In genomic region chr10:78933828-78934227, GRCh38 we compare ENCODE assay signal across 16 cellular contexts.
A peak's percentile ranks its signal among the peaks of the same experiment; 100 is the strongest.
DNase-seq lines count a peak whose midpoint lies in the region; ATAC-seq, FAIRE-seq and TF ChIP-seq lines count a peak whose summit lies in the region.
"Had no signal": no experiment of that assay in that cellular context is flagged by ENCODE, and none has a peak within 500 bp of the region (broad histone marks: within the 10 kb centered on the region; RNA-seq: fewer than 3 reads in every experiment).

No MANE protein-coding gene starts in this region.

- FAIRE-seq in H1 (lab: Jason Lieb, UNC): no peak
- FAIRE-seq: A204.1, G401.6, GM12892 had no signal

- no peaks in the 10 kb centered on the region for H3K9me2 ChIP-seq in HCT116 (ENCODE audit: insufficient read depth)

- H2AFZ ChIP-seq in HCT116 (ENCODE audit: low read depth, low read length, poor library complexity, severe bottlenecking) (no peak overlapping the region), H1 (ENCODE audit: low read length) (no peak overlapping the region)
- H2AFZ ChIP-seq: GM23338 had no signal

- RAD21 ChIA-PET in HCT116 (lab: Charles Lee; ENCODE audit: low non-redundant PET in 1 of 2, low total read pairs in 2 of 2, uncharacterized antibody in 2 of 2, unreplicated experiment in 2 of 2): no interaction called here

- H4K8ac ChIP-seq in H1 (ENCODE audit: extremely low read depth, insufficient read depth, low read length): no peak overlapping the region

- H2BK5ac ChIP-seq in H1 (ENCODE audit: low read depth, low read length): no peak overlapping the region

- H3K23me2 ChIP-seq in H1 (ENCODE audit: low read depth, low read length): no peaks in the 10 kb centered on the region

- H2AK5ac ChIP-seq in H1 (ENCODE audit: low read depth, low read length): no peak overlapping the region

- no peak for TF ChIP-seq POLR2A in HCT116 (IDR thresholded peaks at IDR 0.05; ENCODE audit: borderline replicate concordance, extremely low read depth, insufficient read depth, insufficient read length)
- TF ChIP-seq POLR2A in H1 (IDR thresholded peaks at IDR 0.05; ENCODE audit: control extremely low read depth in 1 of 2, low read depth in 2 of 2, low read length in 2 of 2): no peak
- no peak for TF ChIP-seq POLR2A in breast epithelium (IDR thresholded peaks at IDR 0.05)

- peaks cover 9 to 51% of the 10 kb centered on the region in 2 experiments for H3K4me1 ChIP-seq in HCT116 (ENCODE audit: control insufficient read depth in 1 of 2, insufficient read depth in 2 of 2, low read length in 2 of 2)
- peaks cover 2 to 15% (median 7%) of the 10 kb centered on the region in 4 experiments; a peak in 5 of 7 replicates for H3K4me1 ChIP-seq in H1 (replicated peaks in 1 of 4; ENCODE audit: control insufficient read depth in 3 of 4, insufficient read depth in 4 of 4, low read length in 3 of 4)
- peaks cover 56% of the 10 kb centered on the region for H3K4me1 ChIP-seq in lower lobe of right lung
- peaks cover 38% of the 10 kb centered on the region for H3K4me1 ChIP-seq in upper lobe of right lung
- no peaks in the 10 kb centered on the region for H3K4me1 ChIP-seq in breast epithelium

- no peak overlapping the region for H3K14ac ChIP-seq in H1 (ENCODE audit: insufficient read length)

- 0 out of 2 replicates have a peak overlapping the region, but pooled peaks have one; percentile 12 for H2BK15ac ChIP-seq in H1 (ENCODE audit: low read length)

- no peaks in the 10 kb centered on the region for H3K79me2 ChIP-seq in HCT116 (ENCODE audit: insufficient read depth, low read length)
- H3K79me2 ChIP-seq in H1 (ENCODE audit: control insufficient read depth in 1 of 2, insufficient read depth in 2 of 2, low read length in 2 of 2): no peaks in the 10 kb centered on the region

- POLR2A ChIA-PET in HCT116 (lab: Charles Lee): no interaction called here
- POLR2A ChIA-PET in H1 (lab: Charles Lee; ENCODE audit: partially characterized antibody): interaction anchor here (0.7 kb wide), 1 partner anchor 12 kb away, joined by 3 read pairs; no protein-coding TSS in a partner anchor

- H3K36me3 ChIP-seq in HCT116 (ENCODE audit: control insufficient read depth in 1 of 2, insufficient read depth in 2 of 2, low read length in 2 of 2) (no peaks in the 10 kb centered on the region), H1 (ENCODE audit: control insufficient read depth in 2 of 4, insufficient read depth in 4 of 4, low read length in 3 of 4) (no peaks in the 10 kb centered on the region), lower lobe of right lung (no peaks in the 10 kb centered on the region), upper lobe of right lung (no peaks in the 10 kb centered on the region), breast epithelium (no peaks in the 10 kb centered on the region)

- no peak overlapping the region for H2BK20ac ChIP-seq in H1 (ENCODE audit: low read length)

- intact Hi-C loops in HCT116 (cut with micrococcal nuclease): no loop called here
- intact Hi-C loops in lower lobe of right lung (cut with DNase I): no loop called here
- intact Hi-C loops in upper lobe of right lung (cut with DNase I): no loop called here
- intact Hi-C loops in breast epithelium (cut with DNase I; ENCODE audit: low total_unique reads): no loop called here

- no peak overlapping the region for H3K4ac ChIP-seq in H1 (replicated peaks; ENCODE audit: insufficient read length, low read depth, low read length)

- no peak overlapping the region for H3K27ac ChIP-seq in HCT116 (ENCODE audit: low read depth, low read length)
- no peak overlapping the region for H3K27ac ChIP-seq in H1 (ENCODE audit: low read depth, low read length)
- H3K27ac ChIP-seq in lower lobe of right lung: peak overlapping the region; percentile 46
- H3K27ac ChIP-seq in upper lobe of right lung: no peak overlapping the region
- no peak overlapping the region for H3K27ac ChIP-seq in breast epithelium

- no peak overlapping the region for H3K4me3 ChIP-seq in HCT116 (replicated peaks in 1 of 2; ENCODE audit: low read depth in 1 of 2, low read length in 2 of 2)
- no peak overlapping the region for H3K4me3 ChIP-seq in H1 (ENCODE audit: extremely low read depth in 1 of 4, insufficient read depth in 2 of 4, low read depth in 3 of 4, low read length in 4 of 4)
- no peak overlapping the region for H3K4me3 ChIP-seq in lower lobe of right lung
- no peak overlapping the region for H3K4me3 ChIP-seq in upper lobe of right lung
- H3K4me3 ChIP-seq in breast epithelium: no peak overlapping the region
- H3K4me3 ChIP-seq: GM23338, K562 had no signal

- WGBS in H1 (ENCODE audit: extremely low coverage in 1 of 2, insufficient coverage in 1 of 2, insufficient read length in 1 of 2, insufficient replicate concordance in 2 of 2, low coverage in 1 of 2, low lambda C conversion rate in 2 of 2, missing lambda C conversion rate in 1 of 2), 2 experiments: 97% methylated on average over 7 of the region's 7 CpGs; no CpG with 5 or more reads in 1 of the 2 experiments

- H3K9ac ChIP-seq in HCT116 (ENCODE audit: low read length) (no peak overlapping the region), H1 (replicated peaks in 1 of 4; ENCODE audit: extremely low read depth in 1 of 4, low read depth in 3 of 4, low read length in 3 of 4) (no peak overlapping the region)

- H2BK120ac ChIP-seq in H1 (replicated peaks; ENCODE audit: low read depth, low read length): no peak overlapping the region

- no peak overlapping the region for H4K5ac ChIP-seq in H1 (ENCODE audit: insufficient read length, low read depth, low read length)

- H3K27me3 ChIP-seq in HCT116 (ENCODE audit: insufficient read depth, low read length) (no peaks in the 10 kb centered on the region), H1 (replicated peaks in 1 of 4; ENCODE audit: control insufficient read depth in 3 of 4, extremely low read depth in 1 of 4, insufficient read depth in 3 of 4, low read length in 3 of 4) (peaks cover 0 to 3% (median 0%) of the 10 kb centered on the region in 4 experiments; a peak in 4 of 7 replicates), lower lobe of right lung (ENCODE audit: low read depth) (no peaks in the 10 kb centered on the region), upper lobe of right lung (no peaks in the 10 kb centered on the region), breast epithelium (no peaks in the 10 kb centered on the region)

- BruUV-seq in HCT116 (replicated peaks; lab: Mats Ljungman, UMichigan): no TSS peak

- no peaks in the 10 kb centered on the region for H3K79me1 ChIP-seq in H1 (ENCODE audit: low read depth, low read length)

- H3K23ac ChIP-seq in H1 (ENCODE audit: insufficient read length): no peak overlapping the region

- H3K4me2 ChIP-seq in HCT116 (ENCODE audit: low read length) (no peak overlapping the region), H1 (ENCODE audit: insufficient read depth in 1 of 2, low read depth in 2 of 2, low read length in 2 of 2) (no peak overlapping the region)
- H3K4me2 ChIP-seq: GM23338 had no signal

- TF ChIP-seq EP300 in H1 (IDR thresholded peaks at IDR 0.05; ENCODE audit: borderline replicate concordance in 1 of 2, low read depth in 2 of 2, low read length in 2 of 2): no peak

- TF ChIP-seq RAD21 in HCT116 (IDR thresholded peaks at IDR 0.05; ENCODE audit: low read depth): peak; percentile 38; the same call in 1 of the 2 replicates
- TF ChIP-seq RAD21 in H1 (IDR thresholded peaks at IDR 0.05 in 1 of 2, conservative IDR thresholded peaks at IDR 0.05 in 1 of 2; ENCODE audit: low read depth in 2 of 2, low read length in 2 of 2): no peak

- H3K18ac ChIP-seq in H1 (ENCODE audit: extremely low read depth, low read length): no peak overlapping the region

- DNase-seq in HCT116 (ENCODE audit: low read depth, low spot score): no peak
- DNase-seq in H1 (ENCODE audit: low read depth in 1 of 2, low spot score in 2 of 2): no peak
- DNase-seq in lower lobe of right lung: no peak
- peak; percentile 23 for DNase-seq in upper lobe of right lung
- DNase-seq in 8988T: no peak
- DNase-seq in breast epithelium (ENCODE audit: low spot score in 2 of 2): no peak
- DNase-seq in NCI-H446 (lab: John Stamatoyannopoulos, UW): no peak
- DNase-seq: C1 segment of cervical spinal cord; CD4-positive, alpha-beta memory T cell; DMS79; H9 had no signal

- H4K20me1 ChIP-seq in HCT116 (ENCODE audit: insufficient read depth): no peaks in the 10 kb centered on the region
- no peaks in the 10 kb centered on the region for H4K20me1 ChIP-seq in H1 (replicated peaks in 1 of 2; ENCODE audit: control insufficient read depth in 1 of 2, insufficient read depth in 2 of 2, low read length in 2 of 2)

- H4K91ac ChIP-seq in H1 (replicated peaks; ENCODE audit: insufficient read length, low read length): no peak overlapping the region

- H2BK12ac ChIP-seq in H1 (ENCODE audit: low read depth, low read length): no peak overlapping the region

- TF ChIP-seq CTCF in HCT116 (IDR thresholded peaks at IDR 0.05 in 2 of 3, conservative IDR thresholded peaks at IDR 0.05 in 1 of 3; ENCODE audit: borderline replicate concordance in 1 of 3, insufficient read depth in 1 of 3, low read depth in 2 of 3, low read length in 2 of 3) (no peak), H1 (IDR thresholded peaks at IDR 0.05; ENCODE audit: control extremely low read depth in 1 of 3, insufficient read depth in 1 of 3, low read depth in 1 of 3, low read length in 3 of 3) (no peak), lower lobe of right lung (IDR thresholded peaks at IDR 0.05) (no peak), upper lobe of right lung (IDR thresholded peaks at IDR 0.05) (no peak), breast epithelium (IDR thresholded peaks at IDR 0.05) (no peak)

- CTCF ChIA-PET in HCT116 (lab: Charles Lee) (no interaction called here), H1 (lab: Charles Lee; ENCODE audit: partially characterized antibody) (interaction anchor here (1.0 kb wide), 2 partner anchors 11 to 13 kb away, joined by 3 read pairs; no protein-coding TSS in a partner anchor)

- no peak for ATAC-seq in HCT116
- no peak for ATAC-seq in lower lobe of right lung
- no peak for ATAC-seq in upper lobe of right lung
- ATAC-seq: GM23338, K562 had no signal

- H3K56ac ChIP-seq in H1 (replicated peaks; ENCODE audit: insufficient read length, low read depth, low read length): no peak overlapping the region

- H3K9me3 ChIP-seq in HCT116 (ENCODE audit: control insufficient read depth in 1 of 2, insufficient read depth in 1 of 2, low read depth in 1 of 2, low read length in 2 of 2) (no peaks in the 10 kb centered on the region), H1 (ENCODE audit: insufficient read depth in 2 of 2, low read depth in 1 of 2, low read length in 1 of 2) (no peaks in the 10 kb centered on the region), lower lobe of right lung (no peaks in the 10 kb centered on the region), upper lobe of right lung (no peaks in the 10 kb centered on the region), breast epithelium (no peaks in the 10 kb centered on the region)

TF ChIP-seq in HCT116, 20 proteins besides CTCF, POLR2A, EP300 and RAD21 (continues in another document):
- TF ChIP-seq EZH2phosphoT487 (IDR thresholded peaks at IDR 0.05; ENCODE audit: borderline replicate concordance): no peak

TF ChIP-seq in H1, 55 proteins besides CTCF, POLR2A, EP300 and RAD21 (continues in another document):
- no peak for TF ChIP-seq POU5F1 (IDR thresholded peaks at IDR 0.05; ENCODE audit: low read depth, low read length)

Comparison
In these comparisons a context has a peak if more than half of its experiments do, and no peak if none do; other contexts are left out.
1. Of the 16 proteins assayed by ChIP-seq in both H1 and HCT116: peak only in H1: none; only in HCT116: RAD21; in both: none; in neither: 15.